In the genomic region with DNA sequence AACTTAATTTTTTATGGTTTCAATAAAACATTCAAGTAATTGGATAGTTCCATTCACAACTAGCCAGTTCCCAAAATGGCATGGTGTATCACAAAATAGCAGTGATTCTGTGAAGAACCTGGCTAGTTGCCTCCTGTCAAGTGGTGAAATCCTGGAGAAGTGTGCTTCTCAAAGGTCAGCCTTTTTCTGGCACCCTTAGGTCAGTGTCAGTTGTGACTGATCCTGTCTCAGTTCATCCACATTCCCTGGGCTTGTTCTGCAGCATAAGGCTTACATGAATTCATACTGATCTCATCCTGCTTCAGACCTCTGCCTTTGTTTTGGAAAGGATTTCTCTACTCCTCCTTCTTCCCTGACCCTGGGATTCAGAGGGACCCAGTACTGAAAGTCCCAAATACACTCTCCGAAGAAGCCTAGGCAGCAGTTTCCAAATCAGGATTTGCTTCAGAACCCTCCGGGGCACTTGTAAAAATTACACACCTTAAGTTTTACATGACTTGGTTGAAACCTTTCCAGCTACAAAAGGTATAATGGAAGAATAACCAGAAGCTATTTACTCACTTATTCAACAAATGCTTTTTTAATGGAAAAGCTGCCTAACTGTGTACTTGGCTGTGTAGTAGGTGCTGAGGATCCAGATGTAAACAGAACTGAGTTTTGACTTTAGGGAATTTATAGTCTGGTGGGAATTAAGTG, we compare ENCODE assay signal across 13 cellular contexts. TPM values are rescaled to one million over a fixed set of nuclear protein-coding genes. Genes with fewer than 3 reads are reported as not detected.
DNase-seq lines count a peak whose midpoint lies in the region; ATAC-seq and TF ChIP-seq lines count a peak whose summit lies in the region.
"Had no signal": no experiment of that assay in that cellular context is flagged by ENCODE, and none has a peak within 500 bp of the region (broad histone marks: within the 10 kb centered on the region; RNA-seq: fewer than 3 reads in every experiment).

No MANE protein-coding gene starts in this region.

- peaks cover 17% of the 10 kb centered on the region; the same call in 1 of the 2 replicates for H3K36me3 ChIP-seq in PC-3 (ENCODE audit: low read depth, low read length)
- H3K36me3 ChIP-seq in esophagus muscularis mucosa, result peaks cover 0 to 3% (median 0%) of the 10 kb centered on the region in 4 donors
- H3K36me3 ChIP-seq in muscle layer of colon (ENCODE audit: insufficient read depth, low read length), result peaks cover 2% of the 10 kb centered on the region
- no peaks in the 10 kb centered on the region for H3K36me3 ChIP-seq in upper lobe of left lung
- H3K36me3 ChIP-seq in Caco-2 (ENCODE audit: control insufficient read depth, insufficient read depth, low read length), result no peaks in the 10 kb centered on the region

- peaks cover 12% of the 10 kb centered on the region for H3K36me3 Mint-ChIP-seq in Caco-2 (ENCODE audit: insufficient read depth, unreplicated experiment)

- no peaks in the 10 kb centered on the region for H3F3A ChIP-seq in PC-3 (ENCODE audit: low read length, unreplicated experiment)

- H3K4me1 ChIP-seq in PC-3 (ENCODE audit: insufficient read depth, low read length) (peaks cover 27% of the 10 kb centered on the region), esophagus muscularis mucosa (peaks cover 42 to 96% (median 91%) of the 10 kb centered on the region in 4 donors), muscle layer of colon (ENCODE audit: insufficient read depth, low read length) (peaks cover 55% of the 10 kb centered on the region), upper lobe of left lung (peaks cover 0 to 15% (median 8%) of the 10 kb centered on the region in 4 donors), Caco-2 (peaks cover 9% of the 10 kb centered on the region; the same call in 1 of the 2 replicates)

- TF ChIP-seq CTCF in PC-3 (conservative IDR thresholded peaks at IDR 0.05; ENCODE audit: low read depth, low read length) (no peak), esophagus muscularis mucosa (IDR thresholded peaks at IDR 0.05) (no peak), upper lobe of left lung (IDR thresholded peaks at IDR 0.05) (no peak), Caco-2 (IDR thresholded peaks at IDR 0.05; ENCODE audit: insufficient read depth in 1 of 2, low read depth in 1 of 2, low read length in 1 of 2, severe bottlenecking in 1 of 2, unreplicated experiment in 1 of 2) (no peak)

- TF ChIP-seq POLR2A in esophagus muscularis mucosa (IDR thresholded peaks at IDR 0.05; ENCODE audit: low read depth) (no peak), upper lobe of left lung (IDR thresholded peaks at IDR 0.05) (no peak)

- POLR2A ChIA-PET in PC-3 (lab: Charles Lee; ENCODE audit: unreplicated experiment), result no interaction called here
- POLR2A ChIA-PET in Caco-2 (lab: Charles Lee), result no interaction called here

- H3K4me1 Mint-ChIP-seq in Caco-2 (ENCODE audit: low read depth, unreplicated experiment), result peaks cover 15% of the 10 kb centered on the region

- no peak for TF ChIP-seq EP300 in esophagus muscularis mucosa (IDR thresholded peaks at IDR 0.05)
- no peak for TF ChIP-seq EP300 in upper lobe of left lung (IDR thresholded peaks at IDR 0.05)

- H3K4me3 ChIP-seq in PC-3 (ENCODE audit: low read length) (peak overlapping the region; percentile 7; the same call in 1 of the 2 replicates), esophagus muscularis mucosa (peak overlapping the region in 3 of 4 donors; percentile 1 to 24 (median 22)), muscle layer of colon (ENCODE audit: low read depth in 1 of 2, low read length in 2 of 2) (no peak overlapping the region), upper lobe of left lung (no peak overlapping the region), Caco-2 (ENCODE audit: low read depth, low read length) (no peak overlapping the region)

- no peaks in the 10 kb centered on the region for H4K20me1 ChIP-seq in PC-3 (ENCODE audit: low read length)

- H2AFZ ChIP-seq in PC-3 (ENCODE audit: low read length), result no peak overlapping the region

- no peaks in the 10 kb centered on the region for H3K27me3 Mint-ChIP-seq in Caco-2 (ENCODE audit: insufficient read depth, unreplicated experiment)

- H3K9ac ChIP-seq in PC-3 (ENCODE audit: low read length) (no peak overlapping the region), muscle layer of colon (ENCODE audit: low read length) (peak overlapping the region; percentile 13)

- peak; percentile 58 for DNase-seq in PC-3
- no peak for DNase-seq in esophagus muscularis mucosa (ENCODE audit: extremely low spot score)
- no peak for DNase-seq in upper lobe of left lung
- DNase-seq in putamen (ENCODE audit: low spot score), result no peak
- no peak for DNase-seq in Caco-2
- DNase-seq: activated CD4-positive, alpha-beta T cell treated with anti-CD3 and anti-CD28 coated beads, Interleukin-2, amount 50 U/mL, for 1 hour; activated effector memory CD4-positive, alpha-beta T cell treated with Interleukin-2 at 50 U/mL for 16 hours; NCI-H2227 treated with DMSO at 0.1 percent for 48 hours; OCI-M1; stimulated activated CD4-positive, alpha-beta T cell treated with anti-CD3 and anti-CD28 coated beads, Interleukin-1b, Interleukin-23, amount 100 ng/mL, for 48 hours; T-helper 1 cell had no signal

- H3K9me3 Mint-ChIP-seq in Caco-2 (ENCODE audit: unreplicated experiment), result no peaks in the 10 kb centered on the region

- H3K27me3 ChIP-seq in PC-3 (ENCODE audit: low read length) (no peaks in the 10 kb centered on the region), esophagus muscularis mucosa (no peaks in the 10 kb centered on the region), muscle layer of colon (ENCODE audit: control insufficient read depth in 1 of 2, insufficient read depth in 2 of 2, low read length in 2 of 2) (no peaks in the 10 kb centered on the region), upper lobe of left lung (no peaks in the 10 kb centered on the region), Caco-2 (replicated peaks; ENCODE audit: control insufficient read depth, insufficient read depth, low read length) (no peaks in the 10 kb centered on the region)

- peak overlapping the region; percentile 48 for H3K4me2 ChIP-seq in PC-3 (ENCODE audit: low read length)

- peaks cover 97% of the 10 kb centered on the region for H3K79me2 ChIP-seq in PC-3 (ENCODE audit: low read length)

- no peaks in the 10 kb centered on the region for H3K9me2 ChIP-seq in PC-3 (replicated peaks; ENCODE audit: low read length)

- intact Hi-C loops in PC-3 (cut with micrococcal nuclease), result loop anchor here (2.0 kb wide), 1 partner anchor 22 kb away; no protein-coding TSS in a partner anchor
- intact Hi-C loops in esophagus muscularis mucosa (cut with DNase I), result no loop called here
- intact Hi-C loops in Caco-2 (cut with micrococcal nuclease; ENCODE audit: unreplicated experiment), result no loop called here

- 21% methylated on average over 2 of the region's 2 CpGs for WGBS in esophagus muscularis mucosa
- 60 to 64% methylated on average over 2 of the region's 2 CpGs for WGBS in upper lobe of left lung, 2 donors

- no peak overlapping the region for H3K27ac Mint-ChIP-seq in Caco-2 (ENCODE audit: unreplicated experiment)

- peak overlapping the region; percentile 49 for H3K27ac ChIP-seq in PC-3 (ENCODE audit: low read length)
- peak overlapping the region; percentile 73 to 86 (median 79) for H3K27ac ChIP-seq in esophagus muscularis mucosa (replicated peaks in 1 of 4)
- peak overlapping the region; percentile 76 for H3K27ac ChIP-seq in muscle layer of colon (ENCODE audit: low read depth, low read length)
- peak overlapping the region in 3 of 4 donors; percentile 16 to 59 (median 46) for H3K27ac ChIP-seq in upper lobe of left lung

- H3K4me3 Mint-ChIP-seq in Caco-2 (ENCODE audit: unreplicated experiment), result no peak overlapping the region

- CTCF ChIA-PET in PC-3 (lab: Charles Lee), result interaction anchor here (0.6 kb wide), 1 partner anchor 22 kb away, joined by 3 read pairs; no protein-coding TSS in a partner anchor
- CTCF ChIA-PET in Caco-2 (lab: Charles Lee), result no interaction called here

- ATAC-seq in PC-3, result peak; percentile 80
- peak in 1 of 2 donors; percentile 66 for ATAC-seq in upper lobe of left lung (ENCODE audit: low FRiP score in 2 of 2)
- ATAC-seq in HG03469 (IDR thresholded peaks at IDR 0.05; ENCODE audit: unreplicated experiment), result no peak

- no TSS peak for BruUV-seq in PC-3 (replicated peaks; lab: Mats Ljungman, UMichigan)
- BruUV-seq in Caco-2 (replicated peaks; lab: Mats Ljungman, UMichigan), result no TSS peak

- no peaks in the 10 kb centered on the region for H3K9me3 ChIP-seq in PC-3 (ENCODE audit: low read length)
- no peaks in the 10 kb centered on the region for H3K9me3 ChIP-seq in esophagus muscularis mucosa
- H3K9me3 ChIP-seq in muscle layer of colon (ENCODE audit: low read length), result no peaks in the 10 kb centered on the region
- no peaks in the 10 kb centered on the region for H3K9me3 ChIP-seq in upper lobe of left lung
- no peaks in the 10 kb centered on the region for H3K9me3 ChIP-seq in Caco-2

RNA-seq across cellular contexts. Expression of a gene that starts 11.0 kb away (rescaled TPM):
- total RNA-seq in PC-3 (2014; rRNA removed), result 23.1 and 29.8 TPM in 2 replicates
- 100 to 1,000 TPM; 238 to 335 (median 267) TPM for total RNA-seq in esophagus muscularis mucosa
- total RNA-seq in upper lobe of left lung, result 10 to 100 TPM; 16.3 to 41.7 (median 34.7) TPM
- total RNA-seq in Caco-2 (2022), result 41.5 and 44.5 TPM in 2 replicates

Comparison
In these comparisons a context has a peak if more than half of its experiments do, and no peak if none do; other contexts are left out.
1. H3K4me3 ChIP-seq: peak in PC-3 (single experiment) and esophagus muscularis mucosa (3 of 4); none in muscle layer of colon (0 of 2), upper lobe of left lung (0 of 4) and Caco-2 (single experiment).
2. Peak in every context shown above with its lines, with median percentiles within 50 percentile points of each other: H3K27ac ChIP-seq.